ENCODE assay signal across 24 cellular contexts in genomic region chr19:34348899-34349487, GRCh38. TPM values are rescaled to one million over a fixed set of nuclear protein-coding genes. Genes with fewer than 3 reads are reported as not detected.
DNase-seq lines count a peak whose midpoint lies in the region; ATAC-seq and TF ChIP-seq lines count a peak whose summit lies in the region.
"Had no signal": no experiment of that assay in that cellular context is flagged by ENCODE, and none has a peak within 500 bp of the region (broad histone marks: within the 10 kb centered on the region; RNA-seq: fewer than 3 reads in every experiment).

No MANE protein-coding gene starts in this region.

- H3K4me3 Mint-ChIP-seq in activated naive CD4-positive, alpha-beta T cell treated with anti-CD3 and anti-CD28 coated beads for 36 hours, result no peak overlapping the region
- peak overlapping the region in 1 of 3 donors; percentile 55 for H3K4me3 Mint-ChIP-seq in T-cell
- H3K4me3 Mint-ChIP-seq in activated naive CD8-positive, alpha-beta T cell treated with anti-CD3 and anti-CD28 coated beads, Interleukin-2, amount 10 ng/mL, durations not matched to agents 7 days and 5 days, result no peak overlapping the region
- H3K4me3 Mint-ChIP-seq: CD14-positive monocyte, neural progenitor cell had no signal

- ATAC-seq in activated naive CD4-positive, alpha-beta T cell treated with anti-CD3 and anti-CD28 coated beads, Interleukin-2, amount 50 U/mL, for 72 hours, result no peak
- ATAC-seq in T-cell (replicated peaks in 1 of 4) (no peak), left lung (no peak), GM19397 (IDR thresholded peaks at IDR 0.05; ENCODE audit: unreplicated experiment) (no peak)
- no peak for ATAC-seq in activated naive CD8-positive, alpha-beta T cell treated with anti-CD3 and anti-CD28 coated beads, Interleukin-2, amount 10 ng/mL, durations not matched to agents 7 days and 5 days (ENCODE audit: low read depth)
- ATAC-seq: mucosa of descending colon, right lobe of liver had no signal

- peaks cover 0 to 9% of the 10 kb centered on the region in 2 donors for H3K36me3 Mint-ChIP-seq in activated naive CD4-positive, alpha-beta T cell treated with anti-CD3 and anti-CD28 coated beads, Interleukin-2, amount 50 U/mL, for 72 hours
- peaks cover 4% of the 10 kb centered on the region for H3K36me3 Mint-ChIP-seq in activated naive CD4-positive, alpha-beta T cell treated with anti-CD3 and anti-CD28 coated beads for 36 hours (ENCODE audit: low read depth)
- peaks cover 13% of the 10 kb centered on the region for H3K36me3 Mint-ChIP-seq in T-cell
- peaks cover 11% of the 10 kb centered on the region for H3K36me3 Mint-ChIP-seq in activated naive CD8-positive, alpha-beta T cell treated with anti-CD3 and anti-CD28 coated beads, Interleukin-2, amount 10 ng/mL, durations not matched to agents 7 days and 5 days

- no peaks in the 10 kb centered on the region for H3K9me3 Mint-ChIP-seq in activated naive CD4-positive, alpha-beta T cell treated with anti-CD3 and anti-CD28 coated beads, Interleukin-2, amount 50 U/mL, for 72 hours
- no peaks in the 10 kb centered on the region for H3K9me3 Mint-ChIP-seq in activated naive CD4-positive, alpha-beta T cell treated with anti-CD3 and anti-CD28 coated beads for 36 hours
- H3K9me3 Mint-ChIP-seq in T-cell, result no peaks in the 10 kb centered on the region
- no peaks in the 10 kb centered on the region for H3K9me3 Mint-ChIP-seq in activated naive CD8-positive, alpha-beta T cell treated with anti-CD3 and anti-CD28 coated beads, Interleukin-2, amount 10 ng/mL, durations not matched to agents 7 days and 5 days

- POLR2A ChIA-PET in T-cell (lab: Charles Lee), result interaction anchor here in 1 of 2 donors (0.6 kb wide), 1 partner anchor 26 kb away, joined by 3 read pairs; no protein-coding TSS in a partner anchor
- POLR2A ChIA-PET in activated naive CD8-positive, alpha-beta T cell treated with anti-CD3 and anti-CD28 coated beads, Interleukin-2, amount 10 ng/mL, durations not matched to agents 7 days and 5 days (lab: Charles Lee), result interaction anchor here (1.0 to 4.1 kb wide), 2 partner anchors 17 to 177 kb away, joined by 3 to 29 read pairs; partner anchors contain the start of genes GPI and LSM14A

- CTCF ChIA-PET in activated naive CD4-positive, alpha-beta T cell treated with anti-CD3 and anti-CD28 coated beads for 36 hours (lab: Charles Lee), result interaction anchor here (0.5 to 2.5 kb wide), 3 partner anchors 9 to 17 kb away, joined by 4 to 6 read pairs (median 5); no protein-coding TSS in a partner anchor
- CTCF ChIA-PET in T-cell (lab: Charles Lee), result no interaction called here

- H3K27ac Mint-ChIP-seq in activated naive CD4-positive, alpha-beta T cell treated with anti-CD3 and anti-CD28 coated beads, Interleukin-2, amount 50 U/mL, for 72 hours, result peak overlapping the region; percentile 78 to 79
- H3K27ac Mint-ChIP-seq in activated naive CD4-positive, alpha-beta T cell treated with anti-CD3 and anti-CD28 coated beads for 36 hours, result no peak overlapping the region
- peak overlapping the region; percentile 91 to 94 for H3K27ac Mint-ChIP-seq in T-cell
- peak overlapping the region; percentile 96 for H3K27ac Mint-ChIP-seq in activated naive CD8-positive, alpha-beta T cell treated with anti-CD3 and anti-CD28 coated beads, Interleukin-2, amount 10 ng/mL, durations not matched to agents 7 days and 5 days
- H3K27ac Mint-ChIP-seq: neural progenitor cell had no signal

- H3K27me3 Mint-ChIP-seq in activated naive CD4-positive, alpha-beta T cell treated with anti-CD3 and anti-CD28 coated beads for 36 hours (ENCODE audit: low read depth), result no peaks in the 10 kb centered on the region
- no peaks in the 10 kb centered on the region for H3K27me3 Mint-ChIP-seq in T-cell
- H3K27me3 Mint-ChIP-seq in activated naive CD8-positive, alpha-beta T cell treated with anti-CD3 and anti-CD28 coated beads, Interleukin-2, amount 10 ng/mL, durations not matched to agents 7 days and 5 days, result no peaks in the 10 kb centered on the region

- no peaks in the 10 kb centered on the region for H3K4me1 ChIP-seq in left lung
- H3K4me1 ChIP-seq: breast epithelium, neural progenitor cell, tibial artery had no signal

- no peak overlapping the region for H3K27ac ChIP-seq in left lung
- H3K27ac ChIP-seq: breast epithelium, neural progenitor cell, right lobe of liver, SK-N-MC, tibial artery, WERI-Rb-1 had no signal

- H3K27me3 ChIP-seq in left lung, result no peaks in the 10 kb centered on the region
- H3K27me3 ChIP-seq: breast epithelium, neural progenitor cell, right lobe of liver, tibial artery had no signal

- no peaks in the 10 kb centered on the region for H3K9me3 ChIP-seq in left lung
- H3K9me3 ChIP-seq: breast epithelium, mucosa of descending colon, right lobe of liver had no signal

- peaks cover 0 to 62% of the 10 kb centered on the region in 2 donors for H3K36me3 ChIP-seq in left lung
- H3K36me3 ChIP-seq: breast epithelium, neural progenitor cell had no signal

- no peak for DNase-seq in activated naive CD4-positive, alpha-beta T cell treated with anti-CD3 and anti-CD28 coated beads, Interleukin-2, amount 50 U/mL, for 72 hours (ENCODE audit: low spot score in 2 of 2)
- no peak for DNase-seq in activated naive CD4-positive, alpha-beta T cell treated with anti-CD3 and anti-CD28 coated beads for 36 hours
- DNase-seq in T-cell, result no peak
- DNase-seq in activated naive CD8-positive, alpha-beta T cell treated with anti-CD3 and anti-CD28 coated beads, Interleukin-2, amount 10 ng/mL, durations not matched to agents 7 days and 5 days, result no peak
- peak; percentile 50 for DNase-seq in posterior vena cava (ENCODE audit: low spot score)
- DNase-seq in left lung, result no peak
- DNase-seq: DMS 273 treated with DMSO at 0.1 percent for 48 hours; hypothalamus; mucosa of descending colon; NCI-H1105; NCI-H1930; NCI-H226; stimulated activated CD4-positive, alpha-beta T cell treated with anti-CD3 and anti-CD28 coated beads, Interleukin-12 subunit alpha, Interleukin-12 subunit beta, amount 100 ng/mL, for 4 hours; stimulated activated CD4-positive, alpha-beta T cell treated with anti-CD3 and anti-CD28 coated beads, Interleukin-4, amount 100 ng/mL, for 24 hours; stimulated activated naive CD4-positive, alpha-beta T cell; T-helper 9 cell; tibial artery; WERI-Rb-1 had no signal

- intact Hi-C loops in activated naive CD4-positive, alpha-beta T cell treated with anti-CD3 and anti-CD28 coated beads for 36 hours (cut with micrococcal nuclease), result loop anchor here (5.0 kb wide), 2 partner anchors 307 to 552 kb away; partner anchors contain the start of gene KCTD15
- intact Hi-C loops in posterior vena cava (cut with DNase I), result no loop called here
- intact Hi-C loops in left lung (cut with DNase I), result no loop called here

- H3K4me3 ChIP-seq in left lung, result no peak overlapping the region
- H3K4me3 ChIP-seq: breast epithelium, mucosa of descending colon, neural progenitor cell, right lobe of liver, SK-N-MC, tibial artery had no signal

- peaks cover 21% of the 10 kb centered on the region for H3K4me1 Mint-ChIP-seq in activated naive CD4-positive, alpha-beta T cell treated with anti-CD3 and anti-CD28 coated beads for 36 hours (ENCODE audit: low read depth)
- H3K4me1 Mint-ChIP-seq in T-cell, result peaks cover 28 to 37% (median 32%) of the 10 kb centered on the region in 3 donors
- peaks cover 26% of the 10 kb centered on the region for H3K4me1 Mint-ChIP-seq in activated naive CD8-positive, alpha-beta T cell treated with anti-CD3 and anti-CD28 coated beads, Interleukin-2, amount 10 ng/mL, durations not matched to agents 7 days and 5 days

- no peak for TF ChIP-seq CTCF in left lung (IDR thresholded peaks at IDR 0.05)

RNA-seq across cellular contexts. Expression of gene GPI, which starts 16.0 kb away (rescaled TPM):
- 100 to 1,000 TPM; 359 to 904 TPM for total RNA-seq in activated naive CD4-positive, alpha-beta T cell treated with anti-CD3 and anti-CD28 coated beads, Interleukin-2, amount 50 U/mL, for 72 hours
- 100 to 1,000 TPM; 542 to 553 TPM for total RNA-seq in activated naive CD4-positive, alpha-beta T cell treated with anti-CD3 and anti-CD28 coated beads for 36 hours
- total RNA-seq in T-cell (100 to 1,000 TPM; 108 to 132 (median 126) TPM), posterior vena cava (100 to 1,000 TPM; 176 to 206 TPM), left lung (100 to 1,000 TPM; 189 to 248 TPM)
- 100 to 1,000 TPM; 725 to 786 TPM for total RNA-seq in activated naive CD8-positive, alpha-beta T cell treated with anti-CD3 and anti-CD28 coated beads, Interleukin-2, amount 10 ng/mL, durations not matched to agents 7 days and 5 days

RNA-seq across cellular contexts. Expression of gene PDCD2L, which starts 55.2 kb away (rescaled TPM):
- total RNA-seq in activated naive CD4-positive, alpha-beta T cell treated with anti-CD3 and anti-CD28 coated beads, Interleukin-2, amount 50 U/mL, for 72 hours, result 10 to 100 TPM; 18.0 to 32.8 TPM
- total RNA-seq in activated naive CD4-positive, alpha-beta T cell treated with anti-CD3 and anti-CD28 coated beads for 36 hours, result 10 to 100 TPM; 24.8 to 34.1 TPM
- total RNA-seq in T-cell (10 to 100 TPM in 4 of 5 donors, 1 to 10 TPM in 1; 9.4 to 14.8 (median 14.2) TPM), posterior vena cava (1 to 10 TPM; 4.6 to 6.5 TPM), left lung (10 to 100 TPM in 1 of 2 donors, 1 to 10 TPM in 1; 5.0 to 11.4 TPM)
- 10 to 100 TPM in 1 of 2 experiments, 1 to 10 TPM in 1; 9.4 to 13.3 TPM for total RNA-seq in activated naive CD8-positive, alpha-beta T cell treated with anti-CD3 and anti-CD28 coated beads, Interleukin-2, amount 10 ng/mL, durations not matched to agents 7 days and 5 days
